ENCODE assay signal across 8 cellular contexts in the genomic region with DNA sequence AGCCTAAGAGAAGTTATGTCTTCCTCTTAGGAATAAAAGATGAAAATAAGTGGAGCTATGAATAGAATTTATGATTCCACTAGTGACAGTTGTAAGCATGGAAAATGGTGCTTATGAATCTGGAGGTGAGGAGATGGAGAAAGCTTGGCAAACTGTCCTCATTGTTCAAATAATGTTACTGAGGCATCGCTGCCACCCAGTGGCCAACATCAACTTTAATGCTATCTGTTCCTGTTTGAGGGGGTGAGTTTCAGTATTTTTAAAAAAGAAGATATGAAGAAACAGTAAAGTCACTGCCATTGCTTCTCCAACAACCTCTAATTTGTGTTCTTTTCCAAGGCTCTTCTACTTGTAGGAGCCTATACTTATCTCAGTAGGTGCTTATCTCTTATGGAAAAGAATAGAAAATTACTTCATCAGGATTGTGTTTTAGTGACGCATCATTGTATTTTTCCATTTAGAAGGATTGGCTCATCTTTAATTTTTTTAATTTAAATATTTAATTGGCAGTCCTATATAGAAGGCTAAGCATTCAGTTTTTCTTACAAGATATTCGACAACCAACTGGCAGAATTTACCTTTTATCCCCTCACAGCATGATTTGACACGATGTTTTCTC.
DNase-seq lines count a peak whose midpoint lies in the region; ATAC-seq and TF ChIP-seq lines count a peak whose summit lies in the region.

No MANE protein-coding gene starts in this region.

- H3K9me3 ChIP-seq in IMR-90 (ENCODE audit: control insufficient read depth, insufficient read depth, low read length) = no peaks in the 10 kb centered on the region

- no peak overlapping the region for H3K4me3 Mint-ChIP-seq in MCF 10A (ENCODE audit: unreplicated experiment)
- no peak overlapping the region for H3K4me3 Mint-ChIP-seq in stimulated activated naive CD8-positive, alpha-beta T cell treated with anti-CD3 and anti-CD28 coated beads, Interleukin-15, amount 100 ng/mL, for 72 hours

- peak; percentile 55 for ATAC-seq in GM19468 (IDR thresholded peaks at IDR 0.05; ENCODE audit: extremely low read depth, unreplicated experiment)
- ATAC-seq in IMR-90 (ENCODE audit: low read depth) = peak; percentile 85
- ATAC-seq in stimulated activated naive CD8-positive, alpha-beta T cell treated with anti-CD3 and anti-CD28 coated beads, Interleukin-15, amount 100 ng/mL, for 72 hours = peak; percentile 64

- BruUV-seq in IMR-90 (replicated peaks; lab: Mats Ljungman, UMichigan) (no TSS peak), MCF 10A (replicated peaks; lab: Mats Ljungman, UMichigan) (no TSS peak)

- H3K27me3 Mint-ChIP-seq in MCF 10A (ENCODE audit: insufficient read depth, unreplicated experiment) = no peaks in the 10 kb centered on the region
- H3K27me3 Mint-ChIP-seq in stimulated activated naive CD8-positive, alpha-beta T cell treated with anti-CD3 and anti-CD28 coated beads, Interleukin-15, amount 100 ng/mL, for 72 hours = no peaks in the 10 kb centered on the region

- TF ChIP-seq CTCF in IMR-90 (conservative IDR thresholded peaks at IDR 0.05; ENCODE audit: low read depth, low read length) (peak; percentile 56), MCF 10A (IDR thresholded peaks at IDR 0.05; ENCODE audit: unreplicated experiment) (peak; percentile 42), kidney epithelial cell (IDR thresholded peaks at IDR 0.05; ENCODE audit: insufficient read depth, low read length, poor library complexity, severe bottlenecking) (peak; percentile 43)

- no peak overlapping the region for H4K91ac ChIP-seq in IMR-90 (ENCODE audit: insufficient read depth, low read depth, low read length)

- no CpG with 5 or more reads among the region's 4 CpGs for WGBS in IMR-90 (ENCODE audit: extremely low coverage in 2 of 2, insufficient read length in 1 of 2), 2 experiments

- H3K4me3 ChIP-seq in IMR-90 (ENCODE audit: insufficient read depth, low read depth, low read length) (no peak overlapping the region), kidney epithelial cell (ENCODE audit: low read depth, low read length) (no peak overlapping the region)

- H3K18ac ChIP-seq in IMR-90 (ENCODE audit: low read depth, low read length) = no peak overlapping the region

- H3K9me1 ChIP-seq in IMR-90 (ENCODE audit: insufficient read depth, low read length) = no peaks in the 10 kb centered on the region

- no peaks in the 10 kb centered on the region for H3K9me3 Mint-ChIP-seq in MCF 10A (ENCODE audit: unreplicated experiment)
- H3K9me3 Mint-ChIP-seq in stimulated activated naive CD8-positive, alpha-beta T cell treated with anti-CD3 and anti-CD28 coated beads, Interleukin-15, amount 100 ng/mL, for 72 hours = no peaks in the 10 kb centered on the region

- no peaks in the 10 kb centered on the region for H3K36me3 Mint-ChIP-seq in MCF 10A (ENCODE audit: insufficient read depth, unreplicated experiment)

- H2AK5ac ChIP-seq in IMR-90 (ENCODE audit: low read depth, low read length) = no peak overlapping the region

- dilution Hi-C loops in IMR-90 (cut with HindIII; ENCODE audit: low sequenced_read_pairs, unreplicated experiment) = no loop called here

- H2AFZ ChIP-seq in IMR-90 (replicated peaks; ENCODE audit: low read length, poor library complexity) = no peak overlapping the region

- H3K56ac ChIP-seq in IMR-90 (ENCODE audit: extremely low read depth, insufficient read depth, low read length) = no peak overlapping the region

- H3K4me2 ChIP-seq in IMR-90 (ENCODE audit: low read depth, low read length) = no peak overlapping the region

- H3K36me3 ChIP-seq in IMR-90 (ENCODE audit: control insufficient read depth, insufficient read depth, low read length) (no peaks in the 10 kb centered on the region), kidney epithelial cell (ENCODE audit: control insufficient read depth, insufficient read depth, low read length) (no peaks in the 10 kb centered on the region)

- in situ Hi-C loops in IMR-90 (cut with MboI; ENCODE audit: low sequenced_read_pairs) = no loop called here

- TF ChIP-seq POLR2A in IMR-90 (IDR thresholded peaks at IDR 0.05; ENCODE audit: low read depth, low read length) = no peak

- H4K20me1 ChIP-seq in IMR-90 (ENCODE audit: insufficient read depth, low read length) = no peaks in the 10 kb centered on the region

- TF ChIP-seq RAD21 in IMR-90 (IDR thresholded peaks at IDR 0.05; ENCODE audit: low read length) = peak; percentile 67

- no peak overlapping the region for H2BK120ac ChIP-seq in IMR-90 (ENCODE audit: low read depth, low read length)

- H4K8ac ChIP-seq in IMR-90 (ENCODE audit: low read depth in 2 of 2, low read length in 2 of 2) = no peak overlapping the region

- POLR2A ChIA-PET in IMR-90 (lab: Charles Lee; ENCODE audit: unreplicated experiment) = no interaction called here
- POLR2A ChIA-PET in MCF 10A (lab: Yijun Ruan, JAX) = interaction anchor here (0.7 to 1.0 kb wide), 2 partner anchors 239 to 782 kb away, joined by 3 read pairs; no protein-coding TSS in a partner anchor

- H3K4me1 ChIP-seq in IMR-90 (ENCODE audit: control insufficient read depth, insufficient read depth, low read length) = no peaks in the 10 kb centered on the region

- H3K79me1 ChIP-seq in IMR-90 (ENCODE audit: low read depth in 1 of 2, low read length in 2 of 2) = no peaks in the 10 kb centered on the region

- H3K27me3 ChIP-seq in IMR-90 (ENCODE audit: control insufficient read depth, insufficient read depth, low read length) (peaks cover 3% of the 10 kb centered on the region; the same call in 1 of the 2 replicates), kidney epithelial cell (ENCODE audit: control insufficient read depth, insufficient read depth, low read length) (no peaks in the 10 kb centered on the region)

- intact Hi-C loops in IMR-90 (cut with micrococcal nuclease) = loop anchor here (1.0 to 10.0 kb wide), 3 partner anchors 100 to 500 kb away; no protein-coding TSS in a partner anchor
- intact Hi-C loops in MCF 10A (cut with micrococcal nuclease) = loop anchor here (1.0 to 10.0 kb wide), 3 partner anchors 100 to 502 kb away; no protein-coding TSS in a partner anchor

- H3K14ac ChIP-seq in IMR-90 (replicated peaks; ENCODE audit: low read depth, low read length) = no peak overlapping the region

- no peak overlapping the region for H4K5ac ChIP-seq in IMR-90 (ENCODE audit: low read depth, low read length)

- H2BK20ac ChIP-seq in IMR-90 (ENCODE audit: low read depth, low read length) = no peak overlapping the region

- no peak overlapping the region for H2AK9ac ChIP-seq in IMR-90 (replicated peaks; ENCODE audit: low read depth, low read length, poor library complexity)

- H2BK15ac ChIP-seq in IMR-90 (ENCODE audit: low read depth, low read length) = no peak overlapping the region

- no peak overlapping the region for H3K27ac ChIP-seq in IMR-90 (ENCODE audit: insufficient read depth, low read length)

- H3K4ac ChIP-seq in IMR-90 (ENCODE audit: low read depth, low read length) = no peak overlapping the region

- DNase-seq in DMS153 (lab: John Stamatoyannopoulos, UW) (peak; percentile 3), IMR-90 (peak; percentile 51), RPMI7951 (ENCODE audit: low read depth) (peak; percentile 39), MCF 10A (ENCODE audit: unreplicated experiment) (peak; percentile 69), kidney epithelial cell (ENCODE audit: low read depth) (no peak)
- DNase-seq in stimulated activated naive CD8-positive, alpha-beta T cell treated with anti-CD3 and anti-CD28 coated beads, Interleukin-15, amount 100 ng/mL, for 72 hours = peak; percentile 13 to 36
- no peak for DNase-seq in activated CD4-positive, CD25-positive, alpha-beta regulatory T cell treated with anti-CD3 and anti-CD28 coated beads, Interleukin-2, amount 50 U/mL, for 72 hours

- no peak overlapping the region for H3K23ac ChIP-seq in IMR-90 (ENCODE audit: low read depth, low read length)

- CTCF ChIA-PET in IMR-90 (lab: Yijun Ruan, JAX) (interaction anchor here (0.7 to 1.3 kb wide), 5 partner anchors 10 to 103 kb away, joined by 3 to 5 read pairs (median 3); no protein-coding TSS in a partner anchor), MCF 10A (lab: Yijun Ruan, JAX) (interaction anchor here (0.5 to 2.4 kb wide), 23 partner anchors 9 to 1576 kb away, joined by 3 to 18 read pairs (median 4); a partner anchor contains a TSS)

- no peak overlapping the region for H3K9ac ChIP-seq in IMR-90 (ENCODE audit: low read depth, low read length)

- no peaks in the 10 kb centered on the region for H3K4me1 Mint-ChIP-seq in MCF 10A (ENCODE audit: insufficient read depth, unreplicated experiment)
- H3K4me1 Mint-ChIP-seq in stimulated activated naive CD8-positive, alpha-beta T cell treated with anti-CD3 and anti-CD28 coated beads, Interleukin-15, amount 100 ng/mL, for 72 hours = no peaks in the 10 kb centered on the region

- no peak overlapping the region for H2BK5ac ChIP-seq in IMR-90 (ENCODE audit: low read depth, low read length, poor library complexity, severe bottlenecking)

- H3K27ac Mint-ChIP-seq in MCF 10A (ENCODE audit: low read depth, unreplicated experiment) = no peak overlapping the region
- no peak overlapping the region for H3K27ac Mint-ChIP-seq in stimulated activated naive CD8-positive, alpha-beta T cell treated with anti-CD3 and anti-CD28 coated beads, Interleukin-15, amount 100 ng/mL, for 72 hours

TF ChIP-seq in IMR-90, 13 proteins besides CTCF, POLR2A, EP300 and RAD21:
- no peak for TF ChIP-seq BHLHE40 (IDR thresholded peaks at IDR 0.05; ENCODE audit: low read depth, low read length)
- peak; percentile 41; the same call in 1 of the 2 replicates for TF ChIP-seq SMC3 (IDR thresholded peaks at IDR 0.05; ENCODE audit: low read depth, low read length)
TF ChIP-seq in IMR-90: peak in this region for 1.

Comparison
In these comparisons a context has a peak if more than half of its experiments do, and no peak if none do; other contexts are left out.
1. DNase-seq: peak in DMS153 (single experiment), IMR-90 (single experiment), RPMI7951 (single experiment), MCF 10A (single experiment) and stimulated activated naive CD8-positive, alpha-beta T cell treated with anti-CD3 and anti-CD28 coated beads, Interleukin-15, amount 100 ng/mL, for 72 hours (2 of 2); none in kidney epithelial cell (single experiment) and activated CD4-positive, CD25-positive, alpha-beta regulatory T cell treated with anti-CD3 and anti-CD28 coated beads, Interleukin-2, amount 50 U/mL, for 72 hours (single experiment).
2. Peak in every context shown above with its lines, with median percentiles within 50 percentile points of each other: ATAC-seq and CTCF ChIP-seq.